Comparison of ENCODE assay signal across 8 cellular contexts in genomic region chr10:78756604-78757442, GRCh38.
DNase-seq lines count a peak whose midpoint lies in the region; ATAC-seq and TF ChIP-seq lines count a peak whose summit lies in the region.

No MANE protein-coding gene starts in this region.

- H3K9me3 Mint-ChIP-seq in activated T-cell treated with anti-CD3 and anti-CD28 coated beads, Interleukin-2, amount 50 U/mL, for 24 hours = no peaks in the 10 kb centered on the region
- H3K9me3 Mint-ChIP-seq in osteocyte (ENCODE audit: unreplicated experiment) = no peaks in the 10 kb centered on the region

- H3K36me3 Mint-ChIP-seq in activated T-cell treated with anti-CD3 and anti-CD28 coated beads, Interleukin-2, amount 50 U/mL, for 24 hours (ENCODE audit: low read depth) = no peaks in the 10 kb centered on the region
- peaks cover 2% of the 10 kb centered on the region for H3K36me3 Mint-ChIP-seq in osteocyte (ENCODE audit: unreplicated experiment)

- no peaks in the 10 kb centered on the region for H3K27me3 ChIP-seq in HL-60 (ENCODE audit: insufficient read depth, poor library complexity, severe bottlenecking)

- peaks cover 13% of the 10 kb centered on the region for H3K4me1 Mint-ChIP-seq in activated T-cell treated with anti-CD3 and anti-CD28 coated beads, Interleukin-2, amount 50 U/mL, for 24 hours (ENCODE audit: low read depth)
- peaks cover 38% of the 10 kb centered on the region for H3K4me1 Mint-ChIP-seq in osteocyte (ENCODE audit: unreplicated experiment)

- TF ChIP-seq POLR2A in GM18505 (IDR thresholded peaks at IDR 0.05; ENCODE audit: borderline replicate concordance, extremely low read depth, insufficient read depth, insufficient read length) = no peak

- ATAC-seq in HG03457 (IDR thresholded peaks at IDR 0.05; ENCODE audit: unreplicated experiment) (no peak), GM18505 (IDR thresholded peaks at IDR 0.05; ENCODE audit: unreplicated experiment) (no peak)

- TF ChIP-seq CTCF in HL-60 (IDR thresholded peaks at IDR 0.05; ENCODE audit: insufficient read depth, low read length) = no peak
- TF ChIP-seq CTCF in osteocyte (IDR thresholded peaks at IDR 0.05) = no peak
- TF ChIP-seq CTCF in GM20000 (IDR thresholded peaks at IDR 0.05; ENCODE audit: extremely low read depth, missing control alignments) = no peak

- H3K27ac Mint-ChIP-seq in activated T-cell treated with anti-CD3 and anti-CD28 coated beads, Interleukin-2, amount 50 U/mL, for 24 hours = peak overlapping the region; percentile 4
- peak overlapping the region; percentile 91 for H3K27ac Mint-ChIP-seq in osteocyte (ENCODE audit: unreplicated experiment)

- no peak overlapping the region for H3K4me3 Mint-ChIP-seq in activated T-cell treated with anti-CD3 and anti-CD28 coated beads, Interleukin-2, amount 50 U/mL, for 24 hours
- peak overlapping the region; percentile 8 for H3K4me3 Mint-ChIP-seq in osteocyte (ENCODE audit: unreplicated experiment)

- DNase-seq in A172 (ENCODE audit: low spot score) = peak; percentile 95
- DNase-seq in HL-60 (ENCODE audit: low read depth in 1 of 2, low spot score in 1 of 2) = peak; percentile 98 to 100
- peak; percentile 37 for DNase-seq in activated T-cell treated with anti-CD3 and anti-CD28 coated beads, Interleukin-2, amount 50 U/mL, for 24 hours
- DNase-seq in glomerular endothelial cell (ENCODE audit: extremely low read depth, low read depth, low spot score) = peak; percentile 81
- DNase-seq in osteocyte (ENCODE audit: extremely low spot score, unreplicated experiment) = no peak
- DNase-seq in GM20000 (ENCODE audit: low spot score) = no peak

- peak overlapping the region; percentile 35 for H3K27ac ChIP-seq in HL-60 (replicated peaks)

- H3K4me3 ChIP-seq in HL-60 (replicated peaks; ENCODE audit: insufficient read depth, low read length) = no peak overlapping the region

- H3K27me3 Mint-ChIP-seq in activated T-cell treated with anti-CD3 and anti-CD28 coated beads, Interleukin-2, amount 50 U/mL, for 24 hours = peaks cover 46% of the 10 kb centered on the region
- H3K27me3 Mint-ChIP-seq in osteocyte (ENCODE audit: unreplicated experiment) = peaks cover 4% of the 10 kb centered on the region

Comparison
In these comparisons a context has a peak if more than half of its experiments do, and no peak if none do; other contexts are left out.
1. DNase-seq: peak in A172 (single experiment), HL-60 (2 of 2), activated T-cell treated with anti-CD3 and anti-CD28 coated beads, Interleukin-2, amount 50 U/mL, for 24 hours (single experiment) and glomerular endothelial cell (single experiment); none in osteocyte (single experiment) and GM20000 (single experiment).